Comparison of ENCODE assay signal across 15 cellular contexts in genomic region chr5:148387325-148387724, GRCh38. TPM values are rescaled to one million over a fixed set of nuclear protein-coding genes. Genes with fewer than 3 reads are reported as not detected.
DNase-seq lines count a peak whose midpoint lies in the region; ATAC-seq and TF ChIP-seq lines count a peak whose summit lies in the region.
"Had no signal": no experiment of that assay in that cellular context is flagged by ENCODE, and none has a peak within 500 bp of the region (broad histone marks: within the 10 kb centered on the region; RNA-seq: fewer than 3 reads in every experiment).

No MANE protein-coding gene starts in this region.

- peaks cover 1% of the 10 kb centered on the region; the same call in 1 of the 2 replicates for H3K36me3 ChIP-seq in BJ (ENCODE audit: control insufficient read depth, insufficient read depth, low read length)
- no peaks in the 10 kb centered on the region for H3K36me3 ChIP-seq in MM.1S (replicated peaks; ENCODE audit: insufficient read depth, low read length)
- H3K36me3 ChIP-seq in gastroesophageal sphincter, result peaks cover 0 to 4% of the 10 kb centered on the region in 2 donors

- no peak overlapping the region for H3K4me2 ChIP-seq in MM.1S (ENCODE audit: low read depth, low read length)

- CTCF ChIA-PET in BJ (lab: Yijun Ruan, JAX) (no interaction called here), RWPE1 (lab: Yijun Ruan, JAX) (no interaction called here)

- WGBS in gastroesophageal sphincter (ENCODE audit: low coverage in 1 of 2), 2 donors, result 43 to 48% methylated on average over 3 of the region's 3 CpGs

- H3K9me3 Mint-ChIP-seq in activated naive CD8-positive, alpha-beta T cell (ENCODE audit: low read depth), result no peaks in the 10 kb centered on the region
- peaks cover 15% of the 10 kb centered on the region for H3K9me3 Mint-ChIP-seq in glutamatergic neuron (ENCODE audit: unreplicated experiment)

- H2AFZ ChIP-seq in MM.1S (ENCODE audit: low read length), result no peak overlapping the region

- POLR2A ChIA-PET in BJ (lab: Charles Lee) (no interaction called here), RWPE1 (lab: Yijun Ruan, JAX; ENCODE audit: low non-redundant PET) (no interaction called here)

- no peak for TF ChIP-seq CTCF in BJ (IDR thresholded peaks at IDR 0.05; ENCODE audit: insufficient read depth, low read depth, low read length)
- no peak for TF ChIP-seq CTCF in glutamatergic neuron (IDR thresholded peaks at IDR 0.05; ENCODE audit: partially characterized antibody, unreplicated experiment)
- no peak for TF ChIP-seq CTCF in MM.1S (IDR thresholded peaks at IDR 0.05; ENCODE audit: low read length)
- no peak for TF ChIP-seq CTCF in gastroesophageal sphincter (IDR thresholded peaks at IDR 0.05)
- no peak for TF ChIP-seq CTCF in RWPE1 (conservative IDR thresholded peaks at IDR 0.05; ENCODE audit: low read depth)

- H3F3A ChIP-seq in MM.1S (ENCODE audit: insufficient read depth, low read length), result no peaks in the 10 kb centered on the region

- H3K4me1 ChIP-seq in MM.1S (ENCODE audit: low read length) (peaks cover 15% of the 10 kb centered on the region), gastroesophageal sphincter (peaks cover 11 to 56% (median 12%) of the 10 kb centered on the region in 3 donors)

- H3K4me3 Mint-ChIP-seq in activated naive CD8-positive, alpha-beta T cell, result no peak overlapping the region
- H3K4me3 Mint-ChIP-seq in glutamatergic neuron (ENCODE audit: unreplicated experiment), result peak overlapping the region; percentile 14

- H3K27ac ChIP-seq in MM.1S (ENCODE audit: low read length), result no peak overlapping the region
- H3K27ac ChIP-seq in gastroesophageal sphincter, result no peak overlapping the region
- H3K27ac ChIP-seq in RWPE1, result no peak overlapping the region
- H3K27ac ChIP-seq: dorsolateral prefrontal cortex had no signal

- DNase-seq in BJ (ENCODE audit: low read depth) (peak; percentile 63), GM04503 (ENCODE audit: low read depth) (peak; percentile 82), glutamatergic neuron (no peak), MM.1S (no peak), RWPE1 (ENCODE audit: low spot score) (no peak)
- DNase-seq: amygdala, dorsolateral prefrontal cortex, NCI-H1436, NCI-H510A treated with DMSO at 0.1 percent for 48 hours had no signal

- H3K27me3 Mint-ChIP-seq in activated naive CD8-positive, alpha-beta T cell, result no peaks in the 10 kb centered on the region
- peaks cover 11% of the 10 kb centered on the region for H3K27me3 Mint-ChIP-seq in glutamatergic neuron (ENCODE audit: unreplicated experiment)

- peaks cover 82% of the 10 kb centered on the region for H3K4me1 Mint-ChIP-seq in activated naive CD8-positive, alpha-beta T cell (ENCODE audit: low read depth)
- peaks cover 31% of the 10 kb centered on the region for H3K4me1 Mint-ChIP-seq in glutamatergic neuron (ENCODE audit: low read depth, unreplicated experiment)

- peak overlapping the region; percentile 76 for H3K27ac Mint-ChIP-seq in activated naive CD8-positive, alpha-beta T cell
- H3K27ac Mint-ChIP-seq in glutamatergic neuron (ENCODE audit: unreplicated experiment), result peak overlapping the region; percentile 50

- no peaks in the 10 kb centered on the region for H4K20me1 ChIP-seq in MM.1S (ENCODE audit: insufficient read depth, low read length)

- H3K36me3 Mint-ChIP-seq in activated naive CD8-positive, alpha-beta T cell, result peaks cover 8% of the 10 kb centered on the region
- no peaks in the 10 kb centered on the region for H3K36me3 Mint-ChIP-seq in glutamatergic neuron (ENCODE audit: unreplicated experiment)

- H3K79me2 ChIP-seq in MM.1S (ENCODE audit: low read length), result peaks cover 81% of the 10 kb centered on the region

- H3K9ac ChIP-seq in MM.1S (ENCODE audit: low read length), result no peak overlapping the region

- H3K9me2 ChIP-seq in MM.1S (replicated peaks; ENCODE audit: insufficient read depth, low read length), result no peaks in the 10 kb centered on the region

- ATAC-seq in gastroesophageal sphincter (no peak), GM18861 (IDR thresholded peaks at IDR 0.05; ENCODE audit: unreplicated experiment) (no peak)

- H3K9me3 ChIP-seq in MM.1S (replicated peaks; ENCODE audit: insufficient read depth, low read length) (no peaks in the 10 kb centered on the region), gastroesophageal sphincter (no peaks in the 10 kb centered on the region)

- H3K4me3 ChIP-seq in BJ (ENCODE audit: low read depth, low read length) (no peak overlapping the region), MM.1S (ENCODE audit: low read length) (no peak overlapping the region), gastroesophageal sphincter (no peak overlapping the region)
- H3K4me3 ChIP-seq: dorsolateral prefrontal cortex had no signal

- no peak for TF ChIP-seq POLR2A in gastroesophageal sphincter (IDR thresholded peaks at IDR 0.05)

- H3K27me3 ChIP-seq in BJ (ENCODE audit: control insufficient read depth, insufficient read depth, low read length), result no peaks in the 10 kb centered on the region
- H3K27me3 ChIP-seq in MM.1S (replicated peaks; ENCODE audit: insufficient read depth, low read length), result no peaks in the 10 kb centered on the region
- no peaks in the 10 kb centered on the region for H3K27me3 ChIP-seq in gastroesophageal sphincter
- H3K27me3 ChIP-seq: dorsolateral prefrontal cortex had no signal

- TF ChIP-seq EP300 in gastroesophageal sphincter (IDR thresholded peaks at IDR 0.05), result no peak

RNA-seq across cellular contexts. Expression of gene FBXO38, which starts 3.6 kb away (rescaled TPM):
- polyA plus RNA-seq in BJ (2011; rRNA removed), result 19.3 and 36.3 TPM in 2 replicates
- 35.4 and 40.5 TPM in 2 replicates for polyA minus RNA-seq in BJ (2011; rRNA and poly(A)+ RNA removed)
- total RNA-seq in glutamatergic neuron (ENCODE audit: unreplicated experiment) (132 TPM), gastroesophageal sphincter (10 to 100 TPM; 29.6 to 80.2 (median 40.7) TPM)

RNA-seq across cellular contexts. Expression of gene SPINK9, which starts 52.0 kb away (rescaled TPM):
- not detected in 2 replicates for polyA plus RNA-seq in BJ (2011; rRNA removed)
- not detected in 2 replicates for polyA minus RNA-seq in BJ (2011; rRNA and poly(A)+ RNA removed)
- not detected for total RNA-seq in glutamatergic neuron (ENCODE audit: unreplicated experiment)
- not detected for total RNA-seq in gastroesophageal sphincter
- total RNA-seq: RPMI7951; subcutaneous adipose tissue; T-helper 2 cell treated with Interferon-gamma antibody and Interleukin-4, amounts not matched to agents 100 ng/mL and 5 ng/mL, for 36 hours had no signal

Comparison
In these comparisons a context has a peak if more than half of its experiments do, and no peak if none do; other contexts are left out.
1. DNase-seq: peak in BJ (single experiment) and GM04503 (single experiment); none in glutamatergic neuron (single experiment), MM.1S (single experiment) and RWPE1 (single experiment).